1 cellular context compared by ENCODE assay signal in the genomic region with DNA sequence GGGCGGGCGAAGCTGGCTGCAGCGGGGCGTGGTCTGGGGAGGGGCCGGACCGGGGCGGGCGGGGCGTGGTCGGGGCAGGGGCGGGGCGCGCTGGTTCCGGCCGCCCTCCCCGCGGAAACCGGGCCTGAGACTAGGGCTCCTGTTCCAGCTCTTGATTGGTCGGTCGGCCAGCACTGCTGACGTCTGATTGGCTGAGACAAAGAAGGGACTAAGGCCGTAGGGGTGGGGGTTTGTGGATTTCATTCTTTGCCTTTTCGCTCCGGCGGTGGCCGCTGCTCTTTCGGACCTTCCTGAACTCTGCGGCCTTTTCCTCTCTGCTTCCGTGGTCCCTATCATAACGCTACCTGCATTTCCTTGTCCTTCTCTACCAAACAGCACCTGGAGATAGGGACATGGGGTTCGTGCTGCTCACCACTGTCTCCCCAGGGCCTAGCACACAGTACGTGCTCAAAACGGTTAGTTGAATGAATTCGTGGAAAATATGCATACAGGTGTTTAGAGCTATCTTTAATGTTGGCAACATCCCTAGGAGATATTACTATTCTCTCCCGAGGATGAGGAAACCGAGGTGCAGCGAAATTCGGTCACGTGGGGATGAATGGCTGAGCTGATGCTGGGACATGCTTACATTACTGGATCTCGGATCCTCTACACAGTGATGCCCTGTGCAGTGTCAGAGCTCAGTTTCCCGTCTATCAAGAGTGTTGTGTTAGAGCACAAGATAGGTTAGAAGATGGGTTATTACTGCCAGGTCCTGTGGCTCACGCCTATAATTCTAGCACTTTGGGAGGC.
TF ChIP-seq lines count a peak whose summit lies in the region.

No MANE protein-coding gene starts in this region.

TF ChIP-seq in K562, 482 proteins besides CTCF, POLR2A, EP300 and RAD21 (continued from another document):
- TF ChIP-seq, protein P1, sequence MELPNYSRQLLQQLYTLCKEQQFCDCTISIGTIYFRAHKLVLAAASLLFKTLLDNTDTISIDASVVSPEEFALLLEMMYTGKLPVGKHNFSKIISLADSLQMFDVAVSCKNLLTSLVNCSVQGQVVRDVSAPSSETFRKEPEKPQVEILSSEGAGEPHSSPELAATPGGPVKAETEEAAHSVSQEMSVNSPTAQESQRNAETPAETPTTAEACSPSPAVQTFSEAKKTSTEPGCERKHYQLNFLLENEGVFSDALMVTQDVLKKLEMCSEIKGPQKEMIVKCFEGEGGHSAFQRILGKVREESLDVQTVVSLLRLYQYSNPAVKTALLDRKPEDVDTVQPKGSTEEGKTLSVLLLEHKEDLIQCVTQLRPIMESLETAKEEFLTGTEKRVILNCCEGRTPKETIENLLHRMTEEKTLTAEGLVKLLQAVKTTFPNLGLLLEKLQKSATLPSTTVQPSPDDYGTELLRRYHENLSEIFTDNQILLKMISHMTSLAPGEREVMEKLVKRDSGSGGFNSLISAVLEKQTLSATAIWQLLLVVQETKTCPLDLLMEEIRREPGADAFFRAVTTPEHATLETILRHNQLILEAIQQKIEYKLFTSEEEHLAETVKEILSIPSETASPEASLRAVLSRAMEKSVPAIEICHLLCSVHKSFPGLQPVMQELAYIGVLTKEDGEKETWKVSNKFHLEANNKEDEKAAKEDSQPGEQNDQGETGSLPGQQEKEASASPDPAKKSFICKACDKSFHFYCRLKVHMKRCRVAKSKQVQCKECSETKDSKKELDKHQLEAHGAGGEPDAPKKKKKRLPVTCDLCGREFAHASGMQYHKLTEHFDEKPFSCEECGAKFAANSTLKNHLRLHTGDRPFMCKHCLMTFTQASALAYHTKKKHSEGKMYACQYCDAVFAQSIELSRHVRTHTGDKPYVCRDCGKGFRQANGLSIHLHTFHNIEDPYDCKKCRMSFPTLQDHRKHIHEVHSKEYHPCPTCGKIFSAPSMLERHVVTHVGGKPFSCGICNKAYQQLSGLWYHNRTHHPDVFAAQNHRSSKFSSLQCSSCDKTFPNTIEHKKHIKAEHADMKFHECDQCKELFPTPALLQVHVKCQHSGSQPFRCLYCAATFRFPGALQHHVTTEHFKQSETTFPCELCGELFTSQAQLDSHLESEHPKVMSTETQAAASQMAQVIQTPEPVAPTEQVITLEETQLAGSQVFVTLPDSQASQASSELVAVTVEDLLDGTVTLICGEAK (IDR thresholded peaks at IDR 0.05) = peak; percentile 49; the same call in 1 of the 2 replicates
- TF ChIP-seq, protein P1 (CRISPR knock-in tag; IDR thresholded peaks at IDR 0.05) = no peak
- peak; percentile 48 for TF ChIP-seq ASH1L (IDR thresholded peaks at IDR 0.05; ENCODE audit: borderline replicate concordance, low read depth, partially characterized antibody)
- TF ChIP-seq, protein P2, sequence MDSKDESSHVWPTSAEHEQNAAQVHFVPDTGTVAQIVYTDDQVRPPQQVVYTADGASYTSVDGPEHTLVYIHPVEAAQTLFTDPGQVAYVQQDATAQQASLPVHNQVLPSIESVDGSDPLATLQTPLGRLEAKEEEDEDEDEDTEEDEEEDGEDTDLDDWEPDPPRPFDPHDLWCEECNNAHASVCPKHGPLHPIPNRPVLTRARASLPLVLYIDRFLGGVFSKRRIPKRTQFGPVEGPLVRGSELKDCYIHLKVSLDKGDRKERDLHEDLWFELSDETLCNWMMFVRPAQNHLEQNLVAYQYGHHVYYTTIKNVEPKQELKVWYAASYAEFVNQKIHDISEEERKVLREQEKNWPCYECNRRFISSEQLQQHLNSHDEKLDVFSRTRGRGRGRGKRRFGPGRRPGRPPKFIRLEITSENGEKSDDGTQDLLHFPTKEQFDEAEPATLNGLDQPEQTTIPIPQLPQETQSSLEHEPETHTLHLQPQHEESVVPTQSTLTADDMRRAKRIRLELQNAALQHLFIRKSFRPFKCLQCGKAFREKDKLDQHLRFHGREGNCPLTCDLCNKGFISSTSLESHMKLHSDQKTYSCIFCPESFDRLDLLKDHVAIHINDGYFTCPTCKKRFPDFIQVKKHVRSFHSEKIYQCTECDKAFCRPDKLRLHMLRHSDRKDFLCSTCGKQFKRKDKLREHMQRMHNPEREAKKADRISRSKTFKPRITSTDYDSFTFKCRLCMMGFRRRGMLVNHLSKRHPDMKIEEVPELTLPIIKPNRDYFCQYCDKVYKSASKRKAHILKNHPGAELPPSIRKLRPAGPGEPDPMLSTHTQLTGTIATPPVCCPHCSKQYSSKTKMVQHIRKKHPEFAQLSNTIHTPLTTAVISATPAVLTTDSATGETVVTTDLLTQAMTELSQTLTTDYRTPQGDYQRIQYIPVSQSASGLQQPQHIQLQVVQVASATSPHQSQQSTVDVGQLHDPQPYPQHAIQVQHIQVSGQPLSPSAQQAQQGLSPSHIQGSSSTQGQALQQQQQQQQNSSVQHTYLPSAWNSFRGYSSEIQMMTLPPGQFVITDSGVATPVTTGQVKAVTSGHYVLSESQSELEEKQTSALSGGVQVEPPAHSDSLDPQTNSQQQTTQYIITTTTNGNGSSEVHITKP (IDR thresholded peaks at IDR 0.05; ENCODE audit: partially characterized antibody) = peak; percentile 90
- TF ChIP-seq RBM25 (IDR thresholded peaks at IDR 0.05; ENCODE audit: low read depth, low read length, severe bottlenecking) = peak; percentile 28
- TF ChIP-seq, protein P3, sequence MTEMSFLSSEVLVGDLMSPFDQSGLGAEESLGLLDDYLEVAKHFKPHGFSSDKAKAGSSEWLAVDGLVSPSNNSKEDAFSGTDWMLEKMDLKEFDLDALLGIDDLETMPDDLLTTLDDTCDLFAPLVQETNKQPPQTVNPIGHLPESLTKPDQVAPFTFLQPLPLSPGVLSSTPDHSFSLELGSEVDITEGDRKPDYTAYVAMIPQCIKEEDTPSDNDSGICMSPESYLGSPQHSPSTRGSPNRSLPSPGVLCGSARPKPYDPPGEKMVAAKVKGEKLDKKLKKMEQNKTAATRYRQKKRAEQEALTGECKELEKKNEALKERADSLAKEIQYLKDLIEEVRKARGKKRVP (CRISPR knock-in tag; IDR thresholded peaks at IDR 0.05) = no peak
- TF ChIP-seq ELF4 (CRISPR knock-in tag; IDR thresholded peaks at IDR 0.05) = no peak
- TF ChIP-seq, protein P4, sequence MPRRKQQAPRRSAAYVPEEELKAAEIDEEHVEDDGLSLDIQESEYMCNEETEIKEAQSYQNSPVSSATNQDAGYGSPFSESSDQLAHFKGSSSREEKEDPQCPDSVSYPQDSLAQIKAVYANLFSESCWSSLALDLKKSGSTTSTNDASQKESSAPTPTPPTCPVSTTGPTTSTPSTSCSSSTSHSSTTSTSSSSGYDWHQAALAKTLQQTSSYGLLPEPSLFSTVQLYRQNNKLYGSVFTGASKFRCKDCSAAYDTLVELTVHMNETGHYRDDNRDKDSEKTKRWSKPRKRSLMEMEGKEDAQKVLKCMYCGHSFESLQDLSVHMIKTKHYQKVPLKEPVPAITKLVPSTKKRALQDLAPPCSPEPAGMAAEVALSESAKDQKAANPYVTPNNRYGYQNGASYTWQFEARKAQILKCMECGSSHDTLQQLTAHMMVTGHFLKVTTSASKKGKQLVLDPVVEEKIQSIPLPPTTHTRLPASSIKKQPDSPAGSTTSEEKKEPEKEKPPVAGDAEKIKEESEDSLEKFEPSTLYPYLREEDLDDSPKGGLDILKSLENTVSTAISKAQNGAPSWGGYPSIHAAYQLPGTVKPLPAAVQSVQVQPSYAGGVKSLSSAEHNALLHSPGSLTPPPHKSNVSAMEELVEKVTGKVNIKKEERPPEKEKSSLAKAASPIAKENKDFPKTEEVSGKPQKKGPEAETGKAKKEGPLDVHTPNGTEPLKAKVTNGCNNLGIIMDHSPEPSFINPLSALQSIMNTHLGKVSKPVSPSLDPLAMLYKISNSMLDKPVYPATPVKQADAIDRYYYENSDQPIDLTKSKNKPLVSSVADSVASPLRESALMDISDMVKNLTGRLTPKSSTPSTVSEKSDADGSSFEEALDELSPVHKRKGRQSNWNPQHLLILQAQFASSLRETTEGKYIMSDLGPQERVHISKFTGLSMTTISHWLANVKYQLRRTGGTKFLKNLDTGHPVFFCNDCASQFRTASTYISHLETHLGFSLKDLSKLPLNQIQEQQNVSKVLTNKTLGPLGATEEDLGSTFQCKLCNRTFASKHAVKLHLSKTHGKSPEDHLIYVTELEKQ (CRISPR knock-in tag; IDR thresholded peaks at IDR 0.05) = no peak
- TF ChIP-seq RBFOX2 (IDR thresholded peaks at IDR 0.05; ENCODE audit: low read depth, low read length) = peak; percentile 44; the same call in 1 of the 2 replicates
- TF ChIP-seq POLR2G (IDR thresholded peaks at IDR 0.05; ENCODE audit: low read depth, low read length) = peak; percentile 46; the same call in 1 of the 2 replicates
- TF ChIP-seq, protein P5, sequence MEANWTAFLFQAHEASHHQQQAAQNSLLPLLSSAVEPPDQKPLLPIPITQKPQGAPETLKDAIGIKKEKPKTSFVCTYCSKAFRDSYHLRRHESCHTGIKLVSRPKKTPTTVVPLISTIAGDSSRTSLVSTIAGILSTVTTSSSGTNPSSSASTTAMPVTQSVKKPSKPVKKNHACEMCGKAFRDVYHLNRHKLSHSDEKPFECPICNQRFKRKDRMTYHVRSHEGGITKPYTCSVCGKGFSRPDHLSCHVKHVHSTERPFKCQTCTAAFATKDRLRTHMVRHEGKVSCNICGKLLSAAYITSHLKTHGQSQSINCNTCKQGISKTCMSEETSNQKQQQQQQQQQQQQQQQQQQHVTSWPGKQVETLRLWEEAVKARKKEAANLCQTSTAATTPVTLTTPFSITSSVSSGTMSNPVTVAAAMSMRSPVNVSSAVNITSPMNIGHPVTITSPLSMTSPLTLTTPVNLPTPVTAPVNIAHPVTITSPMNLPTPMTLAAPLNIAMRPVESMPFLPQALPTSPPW (CRISPR knock-in tag; IDR thresholded peaks at IDR 0.05) = peak; percentile 77
- TF ChIP-seq, protein P6, sequence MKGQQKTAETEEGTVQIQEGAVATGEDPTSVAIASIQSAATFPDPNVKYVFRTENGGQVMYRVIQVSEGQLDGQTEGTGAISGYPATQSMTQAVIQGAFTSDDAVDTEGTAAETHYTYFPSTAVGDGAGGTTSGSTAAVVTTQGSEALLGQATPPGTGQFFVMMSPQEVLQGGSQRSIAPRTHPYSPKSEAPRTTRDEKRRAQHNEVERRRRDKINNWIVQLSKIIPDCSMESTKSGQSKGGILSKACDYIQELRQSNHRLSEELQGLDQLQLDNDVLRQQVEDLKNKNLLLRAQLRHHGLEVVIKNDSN (CRISPR knock-in tag; IDR thresholded peaks at IDR 0.05) = peak; percentile 74
- TF ChIP-seq TBP (optimal IDR thresholded peaks at IDR 0.05; ENCODE audit: low read depth, low read length) = peak; percentile 59
